ENCODE assay signal across 1 cellular context in genomic region chr14:81219210-81219820, GRCh38.
TF ChIP-seq lines count a peak whose summit lies in the region.

No MANE protein-coding gene starts in this region.

TF ChIP-seq in GM12878, 131 proteins besides CTCF, POLR2A, EP300 and RAD21 (continued from another document):
- TF ChIP-seq RELB (IDR thresholded peaks at IDR 0.05; ENCODE audit: low read depth) (peak; percentile 68; the same call in 1 of the 2 replicates), E2F8 (IDR thresholded peaks at IDR 0.05; ENCODE audit: low read depth, partially characterized antibody) (no peak), STAT1 (conservative IDR thresholded peaks at IDR 0.05) (no peak; the same call in 1 of the 2 replicates), PKNOX1 (IDR thresholded peaks at IDR 0.05) (no peak), NRF1 (conservative IDR thresholded peaks at IDR 0.05; ENCODE audit: low read depth, low read length) (no peak), PML (IDR thresholded peaks at IDR 0.05; ENCODE audit: low read length) (peak; percentile 97), MTA2 (IDR thresholded peaks at IDR 0.05; ENCODE audit: low read depth) (0 out of 2 replicates have a peak, but pooled peaks have one; percentile 8), BACH1 (IDR thresholded peaks at IDR 0.05; ENCODE audit: borderline replicate concordance) (peak; percentile 73), SREBF2 (IDR thresholded peaks at IDR 0.05; ENCODE audit: low read length) (no peak), E2F4 (IDR thresholded peaks at IDR 0.05; ENCODE audit: low read depth, low read length) (no peak), MYB (IDR thresholded peaks at IDR 0.05; ENCODE audit: borderline replicate concordance, low read depth, low read length) (no peak), MLLT1 (IDR thresholded peaks at IDR 0.05) (peak; percentile 91), RAD51 (IDR thresholded peaks at IDR 0.05) (no peak), TARDBP (IDR thresholded peaks at IDR 0.05; ENCODE audit: borderline replicate concordance) (no peak), SP1 (IDR thresholded peaks at IDR 0.05; ENCODE audit: low read depth, low read length) (no peak), RCOR1 (conservative IDR thresholded peaks at IDR 0.05; ENCODE audit: low read depth, low read length) (no peak), SIX5 (IDR thresholded peaks at IDR 0.05; ENCODE audit: low read depth, low read length, severe bottlenecking) (no peak), SREBF1 (IDR thresholded peaks at IDR 0.05; ENCODE audit: low read length) (no peak), CREM (IDR thresholded peaks at IDR 0.05; ENCODE audit: low read depth) (peak; percentile 85), BCL11A (IDR thresholded peaks at IDR 0.05; ENCODE audit: low read depth, low read length) (no peak), EZH2 (IDR thresholded peaks at IDR 0.05; ENCODE audit: borderline replicate concordance, control insufficient read depth, low read depth, low read length) (no peak), ZNF687 (IDR thresholded peaks at IDR 0.05) (peak; percentile 81), ZBTB40 (IDR thresholded peaks at IDR 0.05; ENCODE audit: borderline replicate concordance) (no peak), ELK1 (IDR thresholded peaks at IDR 0.05; ENCODE audit: low read depth, low read length) (no peak), NR2F1 (conservative IDR thresholded peaks at IDR 0.05) (0 out of 2 replicates have a peak, but pooled peaks have one; percentile 8), REST (IDR thresholded peaks at IDR 0.05; ENCODE audit: low read depth, low read length) (no peak), PAX5 (IDR thresholded peaks at IDR 0.05; ENCODE audit: borderline replicate concordance, low read depth, low read length) (0 out of 2 replicates have a peak, but pooled peaks have one; percentile 56), KDM1A (IDR thresholded peaks at IDR 0.05; ENCODE audit: borderline replicate concordance) (no peak), CBFB (IDR thresholded peaks at IDR 0.05; ENCODE audit: low read depth) (peak; percentile 92; the same call in 1 of the 2 replicates), MYC (IDR thresholded peaks at IDR 0.05; ENCODE audit: insufficient read depth, insufficient read length, insufficient replicate concordance, low read length, severe bottlenecking) (no peak), LARP7 (IDR thresholded peaks at IDR 0.05) (peak; percentile 62; the same call in 1 of the 2 replicates), SPI1 (IDR thresholded peaks at IDR 0.05; ENCODE audit: borderline replicate concordance, insufficient read depth, low read depth, low read length) (no peak), MTA3 (IDR thresholded peaks at IDR 0.05; ENCODE audit: borderline replicate concordance, low read length) (0 out of 2 replicates have a peak, but pooled peaks have one; percentile 60)
TF ChIP-seq in GM12878: peak in this region for 52.
